ENCODE assay signal across 31 cellular contexts in the genomic region with DNA sequence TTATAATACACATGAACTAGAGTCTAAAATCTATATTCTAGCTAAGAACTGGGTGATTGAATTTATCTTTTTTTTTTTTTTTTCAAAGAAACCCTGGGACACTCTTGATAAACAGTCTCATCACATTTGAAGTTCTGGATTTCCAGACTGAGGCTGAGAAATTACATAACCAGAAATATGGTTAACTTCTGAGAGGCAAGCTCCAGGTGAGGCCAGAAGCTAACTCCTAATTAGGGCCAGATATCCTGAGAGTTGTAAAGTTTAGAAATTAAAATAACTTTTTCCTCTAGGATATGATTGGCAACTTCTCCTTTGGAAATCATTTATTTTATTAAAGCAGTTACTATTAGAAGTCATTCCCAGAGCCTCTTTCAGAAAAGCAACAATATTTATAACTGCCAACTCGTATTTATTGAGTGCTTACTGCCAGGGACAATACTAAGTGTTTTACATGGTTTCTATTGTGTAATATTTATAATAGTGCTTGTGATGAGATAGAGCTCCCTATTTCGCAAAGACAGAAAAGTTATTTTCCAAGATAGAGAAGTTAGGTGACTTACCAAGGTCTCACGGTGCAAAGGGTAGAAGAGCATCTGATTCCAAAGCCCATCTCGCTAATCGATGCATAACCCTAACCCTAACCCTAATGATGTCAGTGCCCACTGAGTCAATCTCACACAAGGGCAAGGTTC.
"Had no signal": no experiment of that assay in that cellular context is flagged by ENCODE, and none has a peak within 500 bp of the region (broad histone marks: within the 10 kb centered on the region; RNA-seq: fewer than 3 reads in every experiment).

No MANE protein-coding gene starts in this region.

- H3K4me3 Mint-ChIP-seq: activated CD4-positive, alpha-beta memory T cell treated with anti-CD3 and anti-CD28 coated beads for 36 hours; activated CD4-positive, alpha-beta T cell treated with anti-CD3 and anti-CD28 coated beads, Interleukin-2, amount 10 ng/mL, durations not matched to agents 7 days and 5 days; activated naive CD4-positive, alpha-beta T cell treated with anti-CD3 and anti-CD28 coated beads for 36 hours; activated naive CD8-positive, alpha-beta T cell; activated T-helper 17 cell treated with anti-CD3 and anti-CD28 coated beads, Interleukin-2, amount 50 U/mL, for 72 hours; T-cell had no signal

- H3K27ac Mint-ChIP-seq: activated CD4-positive, alpha-beta memory T cell treated with anti-CD3 and anti-CD28 coated beads for 36 hours; activated CD4-positive, alpha-beta T cell treated with anti-CD3 and anti-CD28 coated beads, Interleukin-2, amount 10 ng/mL, durations not matched to agents 7 days and 5 days; activated naive CD4-positive, alpha-beta T cell treated with anti-CD3 and anti-CD28 coated beads for 36 hours; activated naive CD8-positive, alpha-beta T cell; activated T-helper 17 cell treated with anti-CD3 and anti-CD28 coated beads, Interleukin-2, amount 50 U/mL, for 72 hours; T-cell had no signal

- H3K9me3 Mint-ChIP-seq: activated CD4-positive, alpha-beta memory T cell treated with anti-CD3 and anti-CD28 coated beads for 36 hours; activated CD4-positive, alpha-beta T cell treated with anti-CD3 and anti-CD28 coated beads, Interleukin-2, amount 10 ng/mL, durations not matched to agents 7 days and 5 days; activated naive CD4-positive, alpha-beta T cell treated with anti-CD3 and anti-CD28 coated beads for 36 hours; activated T-helper 17 cell treated with anti-CD3 and anti-CD28 coated beads, Interleukin-2, amount 50 U/mL, for 72 hours; T-cell had no signal

- H3K27ac ChIP-seq: SK-N-MC had no signal

- H3K9me3 ChIP-seq: MG63 had no signal

- H3K36me3 ChIP-seq: MG63 had no signal

- ATAC-seq: activated T-helper 17 cell treated with anti-CD3 and anti-CD28 coated beads, Interleukin-2, amount 50 U/mL, for 72 hours; Panc1; Right ventricle myocardium inferior; T-cell had no signal

- H3K4me1 Mint-ChIP-seq: activated CD4-positive, alpha-beta T cell treated with anti-CD3 and anti-CD28 coated beads, Interleukin-2, amount 10 ng/mL, durations not matched to agents 7 days and 5 days; activated T-helper 17 cell treated with anti-CD3 and anti-CD28 coated beads, Interleukin-2, amount 50 U/mL, for 72 hours had no signal

- H3K4me3 ChIP-seq: MG63, SK-N-MC had no signal

- H3K27me3 Mint-ChIP-seq: activated CD4-positive, alpha-beta memory T cell treated with anti-CD3 and anti-CD28 coated beads for 36 hours; activated naive CD8-positive, alpha-beta T cell; activated T-helper 17 cell treated with anti-CD3 and anti-CD28 coated beads, Interleukin-2, amount 50 U/mL, for 72 hours; T-cell had no signal

- H3K36me3 Mint-ChIP-seq: activated CD4-positive, alpha-beta memory T cell treated with anti-CD3 and anti-CD28 coated beads for 36 hours; activated naive CD8-positive, alpha-beta T cell; T-cell had no signal

- FAIRE-seq: bronchial epithelial cell, TTC549 had no signal

- H3K27me3 ChIP-seq: MG63 had no signal

- DNase-seq: activated CD4-positive, alpha-beta memory T cell treated with anti-CD3 and anti-CD28 coated beads for 36 hours; activated CD4-positive, alpha-beta T cell treated with anti-CD3 and anti-CD28 coated beads, Interleukin-2, amount 10 ng/mL, durations not matched to agents 7 days and 5 days; activated CD4-positive, CD25-positive, alpha-beta regulatory T cell; activated CD8-positive, alpha-beta memory T cell treated with anti-CD3 and anti-CD28 coated beads for 24 hours; activated gamma-delta T cell; activated naive CD4-positive, alpha-beta T cell treated with anti-CD3 and anti-CD28 coated beads for 36 hours; activated T-cell treated with anti-CD3 and anti-CD28 coated beads, Interleukin-2, amount 50 U/mL, for 48 hours; anterior cingulate cortex; MG63; MV-4-11; NCI-H1092 treated with DMSO at 0.1 percent for 48 hours; NCI-H1417 treated with DMSO at 0.1 percent for 48 hours; NCI-H1694 treated with DMSO at 0.1 percent for 48 hours; NCI-H2029 treated with DMSO at 0.1 percent for 48 hours; NCI-H345; NCI-H510A; NCI-H526 treated with DMSO at 0.1 percent for 48 hours; NCI-H82; NK-92 treated with Interleukin-12 subunit alpha and Interleukin-12 subunit beta, amount 100 ng/mL, for 24 hours; OCI-M1; RPMI8226; T-cell; T-helper 2 cell; T1000 had no signal
